1 cellular context compared by ENCODE assay signal in the genomic region with DNA sequence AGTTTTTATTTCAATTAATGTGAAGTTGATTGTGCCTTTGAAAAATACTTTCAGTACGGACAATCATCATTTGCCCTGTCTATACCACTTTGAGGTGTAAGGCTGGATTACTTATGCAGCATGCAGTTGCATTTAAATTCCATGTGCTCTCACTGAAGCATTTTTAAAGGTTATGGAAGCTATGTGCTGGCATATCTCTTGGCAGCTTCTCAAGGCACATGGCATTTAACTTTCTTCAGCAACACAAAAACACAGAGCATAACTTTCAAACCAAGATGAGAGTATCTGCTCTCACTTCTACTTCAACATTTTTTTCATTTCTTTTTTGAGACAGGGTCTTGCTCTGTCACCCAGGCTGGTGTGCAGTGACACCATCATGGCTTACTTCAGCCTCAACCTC.
TF ChIP-seq lines count a peak whose summit lies in the region.

No MANE protein-coding gene starts in this region.

TF ChIP-seq in GM12878, 131 proteins besides CTCF, POLR2A, EP300 and RAD21 (continued from another document):
- TF ChIP-seq, protein P1, sequence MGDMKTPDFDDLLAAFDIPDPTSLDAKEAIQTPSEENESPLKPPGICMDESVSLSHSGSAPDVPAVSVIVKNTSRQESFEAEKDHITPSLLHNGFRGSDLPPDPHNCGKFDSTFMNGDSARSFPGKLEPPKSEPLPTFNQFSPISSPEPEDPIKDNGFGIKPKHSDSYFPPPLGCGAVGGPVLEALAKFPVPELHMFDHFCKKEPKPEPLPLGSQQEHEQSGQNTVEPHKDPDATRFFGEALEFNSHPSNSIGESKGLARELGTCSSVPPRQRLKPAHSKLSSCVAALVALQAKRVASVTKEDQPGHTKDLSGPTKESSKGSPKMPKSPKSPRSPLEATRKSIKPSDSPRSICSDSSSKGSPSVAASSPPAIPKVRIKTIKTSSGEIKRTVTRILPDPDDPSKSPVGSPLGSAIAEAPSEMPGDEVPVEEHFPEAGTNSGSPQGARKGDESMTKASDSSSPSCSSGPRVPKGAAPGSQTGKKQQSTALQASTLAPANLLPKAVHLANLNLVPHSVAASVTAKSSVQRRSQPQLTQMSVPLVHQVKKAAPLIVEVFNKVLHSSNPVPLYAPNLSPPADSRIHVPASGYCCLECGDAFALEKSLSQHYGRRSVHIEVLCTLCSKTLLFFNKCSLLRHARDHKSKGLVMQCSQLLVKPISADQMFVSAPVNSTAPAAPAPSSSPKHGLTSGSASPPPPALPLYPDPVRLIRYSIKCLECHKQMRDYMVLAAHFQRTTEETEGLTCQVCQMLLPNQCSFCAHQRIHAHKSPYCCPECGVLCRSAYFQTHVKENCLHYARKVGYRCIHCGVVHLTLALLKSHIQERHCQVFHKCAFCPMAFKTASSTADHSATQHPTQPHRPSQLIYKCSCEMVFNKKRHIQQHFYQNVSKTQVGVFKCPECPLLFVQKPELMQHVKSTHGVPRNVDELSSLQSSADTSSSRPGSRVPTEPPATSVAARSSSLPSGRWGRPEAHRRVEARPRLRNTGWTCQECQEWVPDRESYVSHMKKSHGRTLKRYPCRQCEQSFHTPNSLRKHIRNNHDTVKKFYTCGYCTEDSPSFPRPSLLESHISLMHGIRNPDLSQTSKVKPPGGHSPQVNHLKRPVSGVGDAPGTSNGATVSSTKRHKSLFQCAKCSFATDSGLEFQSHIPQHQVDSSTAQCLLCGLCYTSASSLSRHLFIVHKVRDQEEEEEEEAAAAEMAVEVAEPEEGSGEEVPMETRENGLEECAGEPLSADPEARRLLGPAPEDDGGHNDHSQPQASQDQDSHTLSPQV (IDR thresholded peaks at IDR 0.05) = no peak
- TF ChIP-seq ATF7 (IDR thresholded peaks at IDR 0.05; ENCODE audit: low read depth) (no peak), FOXM1 (IDR thresholded peaks at IDR 0.05; ENCODE audit: low read depth, low read length) (no peak), IRF4 (IDR thresholded peaks at IDR 0.05; ENCODE audit: low read depth, low read length) (no peak), CBFB (IDR thresholded peaks at IDR 0.05; ENCODE audit: low read depth) (no peak), MYC (IDR thresholded peaks at IDR 0.05; ENCODE audit: insufficient read depth, insufficient read length, insufficient replicate concordance, low read length, severe bottlenecking) (no peak), PML (IDR thresholded peaks at IDR 0.05; ENCODE audit: low read length) (no peak), JUNB (IDR thresholded peaks at IDR 0.05) (no peak), RBBP5 (conservative IDR thresholded peaks at IDR 0.05) (no peak), RCOR1 (conservative IDR thresholded peaks at IDR 0.05; ENCODE audit: low read depth, low read length) (no peak), MYB (IDR thresholded peaks at IDR 0.05; ENCODE audit: borderline replicate concordance, low read depth, low read length) (no peak), CHD4 (IDR thresholded peaks at IDR 0.05) (no peak)
- TF ChIP-seq, protein P2, sequence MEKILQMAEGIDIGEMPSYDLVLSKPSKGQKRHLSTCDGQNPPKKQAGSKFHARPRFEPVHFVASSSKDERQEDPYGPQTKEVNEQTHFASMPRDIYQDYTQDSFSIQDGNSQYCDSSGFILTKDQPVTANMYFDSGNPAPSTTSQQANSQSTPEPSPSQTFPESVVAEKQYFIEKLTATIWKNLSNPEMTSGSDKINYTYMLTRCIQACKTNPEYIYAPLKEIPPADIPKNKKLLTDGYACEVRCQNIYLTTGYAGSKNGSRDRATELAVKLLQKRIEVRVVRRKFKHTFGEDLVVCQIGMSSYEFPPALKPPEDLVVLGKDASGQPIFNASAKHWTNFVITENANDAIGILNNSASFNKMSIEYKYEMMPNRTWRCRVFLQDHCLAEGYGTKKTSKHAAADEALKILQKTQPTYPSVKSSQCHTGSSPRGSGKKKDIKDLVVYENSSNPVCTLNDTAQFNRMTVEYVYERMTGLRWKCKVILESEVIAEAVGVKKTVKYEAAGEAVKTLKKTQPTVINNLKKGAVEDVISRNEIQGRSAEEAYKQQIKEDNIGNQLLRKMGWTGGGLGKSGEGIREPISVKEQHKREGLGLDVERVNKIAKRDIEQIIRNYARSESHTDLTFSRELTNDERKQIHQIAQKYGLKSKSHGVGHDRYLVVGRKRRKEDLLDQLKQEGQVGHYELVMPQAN (conservative IDR thresholded peaks at IDR 0.05) = no peak
TF ChIP-seq in GM12878: peak in this region for 0.
